Comparison of ENCODE assay signal across 29 cellular contexts in the genomic region with DNA sequence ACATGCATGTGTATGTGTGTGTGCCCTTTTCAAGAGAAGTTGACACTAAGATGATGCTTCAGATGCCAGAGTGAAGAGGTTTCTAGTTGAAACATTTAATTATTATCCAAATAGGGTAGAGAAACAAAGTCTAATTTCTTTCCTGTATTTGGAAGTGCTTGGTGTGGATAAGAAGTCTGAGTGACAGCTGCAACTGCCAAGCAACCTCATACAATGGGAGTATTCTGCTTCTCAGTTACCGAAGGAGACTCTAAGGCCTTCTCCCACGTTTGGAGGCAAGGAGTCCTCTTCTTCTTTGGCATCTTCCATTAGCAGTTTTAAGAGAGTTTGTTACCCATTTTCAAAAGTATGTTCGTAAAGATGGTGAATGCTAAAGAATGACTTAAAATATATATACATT.
"Had no signal": no experiment of that assay in that cellular context is flagged by ENCODE, and none has a peak within 500 bp of the region (broad histone marks: within the 10 kb centered on the region; RNA-seq: fewer than 3 reads in every experiment).

No MANE protein-coding gene starts in this region.

- H3K9me3 ChIP-seq: adrenal gland, body of pancreas, esophagus muscularis mucosa, gastrocnemius medialis had no signal

- H3K27me3 ChIP-seq: adrenal gland, body of pancreas, esophagus muscularis mucosa, foreskin keratinocyte, gastrocnemius medialis had no signal

- H3K36me3 ChIP-seq: adrenal gland, esophagus muscularis mucosa, gastrocnemius medialis had no signal

- ATAC-seq: activated CD4-positive, alpha-beta T cell treated with anti-CD3 and anti-CD28 coated beads for 36 hours; activated CD8-positive, alpha-beta memory T cell treated with anti-CD3 and anti-CD28 coated beads, Interleukin-2, amount 10 ng/mL, durations not matched to agents 7 days and 5 days; activated CD8-positive, alpha-beta T cell treated with anti-CD3 and anti-CD28 coated beads, Interleukin-2, amount 10 ng/mL, durations not matched to agents 7 days and 5 days; activated naive CD8-positive, alpha-beta T cell treated with anti-CD3 and anti-CD28 coated beads, Interleukin-2, amount 50 U/mL, for 24 hours; body of pancreas; effector memory CD8-positive, alpha-beta T cell; foreskin keratinocyte; gastrocnemius medialis; T-helper 17 cell had no signal

- H3K4me1 ChIP-seq: adrenal gland, foreskin keratinocyte, gastrocnemius medialis had no signal

- DNase-seq: activated CD4-positive, alpha-beta memory T cell treated with anti-CD3 and anti-CD28 coated beads for 36 hours; activated CD4-positive, alpha-beta T cell treated with anti-CD3 and anti-CD28 coated beads for 36 hours; activated CD4-positive, alpha-beta T cell treated with anti-CD3 and anti-CD28 coated beads, Interleukin-2, amount 10 ng/mL, durations not matched to agents 24 days and 14 days; activated CD4-positive, CD25-positive, alpha-beta regulatory T cell; activated CD4-positive, CD25-positive, alpha-beta regulatory T cell treated with anti-CD3 and anti-CD28 coated beads, Interleukin-2, amount 50 U/mL, for 72 hours; activated CD8-positive, alpha-beta memory T cell treated with anti-CD3 and anti-CD28 coated beads, Interleukin-2, amount 10 ng/mL, durations not matched to agents 7 days and 5 days; activated CD8-positive, alpha-beta memory T cell treated with anti-CD3 and anti-CD28 coated beads, Interleukin-2, amount 50 U/mL, for 4 hours; activated CD8-positive, alpha-beta T cell treated with anti-CD3 and anti-CD28 coated beads, Interleukin-2, amount 10 ng/mL, durations not matched to agents 7 days and 5 days; activated effector memory CD4-positive, alpha-beta T cell treated with anti-CD3 and anti-CD28 coated beads, Interleukin-2, amount 50 U/mL, for 16 hours; activated naive CD4-positive, alpha-beta T cell treated with anti-CD3 and anti-CD28 coated beads for 36 hours; activated naive CD8-positive, alpha-beta T cell treated with anti-CD3 and anti-CD28 coated beads for 36 hours; activated naive CD8-positive, alpha-beta T cell treated with anti-CD3 and anti-CD28 coated beads, Interleukin-2, amount 50 U/mL, for 24 hours; activated T-cell treated with anti-CD3 and anti-CD28 coated beads, Interleukin-2, amount 50 U/mL, for 1 hour; activated T-cell treated with anti-CD3 and anti-CD28 coated beads, Interleukin-2, amount 50 U/mL, for 48 hours; adrenal gland; amygdala; aorta; body of pancreas; caudate nucleus; cortex of kidney; dermis blood vessel endothelial cell; effector CD4-positive, alpha-beta T cell; effector memory CD8-positive, alpha-beta T cell; erythroblast; foreskin keratinocyte; gastrocnemius medialis; T-helper 1 cell; T-helper 17 cell had no signal

- H3K4me3 ChIP-seq: adrenal gland, body of pancreas, esophagus muscularis mucosa, gastrocnemius medialis had no signal

- H3K27ac ChIP-seq: adrenal gland, body of pancreas, esophagus muscularis mucosa, foreskin keratinocyte, gastrocnemius medialis had no signal
